1 cellular context compared by ENCODE assay signal in the genomic region with DNA sequence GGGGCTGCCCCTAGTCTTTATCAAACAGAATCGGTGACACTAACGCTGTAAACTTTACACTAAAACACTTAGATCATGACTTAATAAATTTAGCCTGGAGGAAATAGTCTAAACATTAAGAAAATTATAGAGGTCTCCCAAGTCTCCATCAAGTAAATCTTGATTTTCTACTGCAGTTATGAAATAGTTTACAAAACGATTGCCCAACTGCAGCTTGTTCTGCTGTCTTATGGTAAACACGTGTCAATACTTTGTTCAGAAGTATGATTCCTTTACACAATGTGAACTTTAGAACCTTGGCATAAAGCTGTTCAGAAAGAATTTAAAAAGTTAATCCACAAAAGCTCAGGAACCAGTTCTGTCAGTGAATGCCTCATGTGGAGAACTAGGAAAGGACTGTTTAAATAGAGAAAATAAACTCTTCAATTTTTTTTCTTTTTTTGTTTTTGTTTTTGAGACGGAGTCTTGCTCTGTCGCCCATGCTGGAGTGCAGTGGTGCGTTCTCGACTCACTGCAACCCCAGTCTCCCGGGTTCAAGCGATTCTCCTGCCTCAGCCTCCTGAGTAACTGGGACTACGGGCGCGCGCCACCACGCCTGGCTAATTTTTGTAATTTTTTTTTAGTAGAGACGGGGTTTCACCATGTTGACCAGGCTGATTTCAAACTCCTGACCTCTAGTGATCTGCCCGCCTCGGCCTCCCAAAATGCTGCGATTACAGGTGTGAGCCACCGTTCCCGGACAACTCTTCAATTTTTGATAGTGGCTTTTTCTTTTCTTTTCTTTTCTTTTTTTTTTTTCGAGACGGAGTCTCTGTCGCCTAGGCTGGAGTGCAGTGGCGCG.
TF ChIP-seq lines count a peak whose summit lies in the region.

No MANE protein-coding gene starts in this region.

TF ChIP-seq in K562, 482 proteins besides CTCF, POLR2A, EP300 and RAD21 (continued from another document and continues in another):
- TF ChIP-seq MNT (conservative IDR thresholded peaks at IDR 0.05) (peak; percentile 64 to 74), PYGO2 (tag; IDR thresholded peaks at IDR 0.05) (no peak), ZNF764 (CRISPR knock-in tag; IDR thresholded peaks at IDR 0.05; ENCODE audit: low read depth) (no peak), GTF2B (IDR thresholded peaks at IDR 0.05; ENCODE audit: extremely low read depth, insufficient read length) (no peak), KAT7 (CRISPR knock-in tag; IDR thresholded peaks at IDR 0.05; ENCODE audit: borderline replicate concordance) (0 out of 2 replicates have a peak, but pooled peaks have one; percentile 15), MTA2 (IDR thresholded peaks at IDR 0.05; ENCODE audit: low read depth) (no peak), ZNF830 (CRISPR knock-in tag; IDR thresholded peaks at IDR 0.05) (no peak), FOSL1 (tag; conservative IDR thresholded peaks at IDR 0.05) (no peak), HCFC1 (IDR thresholded peaks at IDR 0.05; ENCODE audit: low read depth, low read length) (no peak), SP2 (IDR thresholded peaks at IDR 0.05; ENCODE audit: extremely low read depth, low read depth, low read length, poor library complexity, severe bottlenecking) (no peak), ARID1B (IDR thresholded peaks at IDR 0.05) (no peak), MYC (IDR thresholded peaks at IDR 0.05; ENCODE audit: low read depth, low read length) (peak; percentile 52), MYC (CRISPR knock-in tag; IDR thresholded peaks at IDR 0.05; ENCODE audit: borderline replicate concordance, low read depth) (no peak), ZNF253 (CRISPR knock-in tag; conservative IDR thresholded peaks at IDR 0.05) (no peak), TEAD2 (tag; IDR thresholded peaks at IDR 0.05) (no peak), SMAD1 (IDR thresholded peaks at IDR 0.05; ENCODE audit: low read depth, low read length, partially characterized antibody) (no peak), XRCC4 (IDR thresholded peaks at IDR 0.05; ENCODE audit: extremely low read depth, insufficient read depth, insufficient read length) (no peak), ATF2 (CRISPR knock-in tag; IDR thresholded peaks at IDR 0.05) (no peak), SP1 (CRISPR knock-in tag; IDR thresholded peaks at IDR 0.05) (no peak), SRF (CRISPR knock-in tag; IDR thresholded peaks at IDR 0.05) (no peak), ZNF184 (CRISPR knock-in tag; IDR thresholded peaks at IDR 0.05) (no peak), SIN3B (IDR thresholded peaks at IDR 0.05; ENCODE audit: low read depth) (0 out of 2 replicates have a peak, but pooled peaks have one; percentile 17), TCF3 (CRISPR knock-in tag; IDR thresholded peaks at IDR 0.05) (no peak), ARNT (IDR thresholded peaks at IDR 0.05) (0 out of 4 replicates have a peak, but pooled peaks of 1 of the 2 experiments have one; percentile 20), NR4A1 (CRISPR knock-in tag; IDR thresholded peaks at IDR 0.05) (no peak), NR4A1 (tag; IDR thresholded peaks at IDR 0.05) (no peak), DACH1 (IDR thresholded peaks at IDR 0.05; ENCODE audit: partially characterized antibody) (no peak), TEAD1 (CRISPR knock-in tag; IDR thresholded peaks at IDR 0.05) (no peak), NR2F6 (CRISPR knock-in tag; IDR thresholded peaks at IDR 0.05) (no peak), NFYB (IDR thresholded peaks at IDR 0.05; ENCODE audit: extremely low read depth, insufficient read length) (no peak), CREB1 (IDR thresholded peaks at IDR 0.05) (no peak), CREB1 (CRISPR knock-in tag; IDR thresholded peaks at IDR 0.05) (no peak), ZNF75A (CRISPR knock-in tag; IDR thresholded peaks at IDR 0.05) (no peak), L3MBTL2 (IDR thresholded peaks at IDR 0.05) (peak; percentile 40; the same call in 1 of the 2 replicates), CEBPG (CRISPR knock-in tag; IDR thresholded peaks at IDR 0.05) (peak; percentile 49; the same call in 1 of the 2 replicates), CEBPG (tag; conservative IDR thresholded peaks at IDR 0.05 in 1 of 2, IDR thresholded peaks at IDR 0.05 in 1 of 2) (peak; percentile 87 to 94)
- TF ChIP-seq, protein P1, sequence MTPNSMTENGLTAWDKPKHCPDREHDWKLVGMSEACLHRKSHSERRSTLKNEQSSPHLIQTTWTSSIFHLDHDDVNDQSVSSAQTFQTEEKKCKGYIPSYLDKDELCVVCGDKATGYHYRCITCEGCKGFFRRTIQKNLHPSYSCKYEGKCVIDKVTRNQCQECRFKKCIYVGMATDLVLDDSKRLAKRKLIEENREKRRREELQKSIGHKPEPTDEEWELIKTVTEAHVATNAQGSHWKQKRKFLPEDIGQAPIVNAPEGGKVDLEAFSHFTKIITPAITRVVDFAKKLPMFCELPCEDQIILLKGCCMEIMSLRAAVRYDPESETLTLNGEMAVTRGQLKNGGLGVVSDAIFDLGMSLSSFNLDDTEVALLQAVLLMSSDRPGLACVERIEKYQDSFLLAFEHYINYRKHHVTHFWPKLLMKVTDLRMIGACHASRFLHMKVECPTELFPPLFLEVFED (CRISPR knock-in tag; conservative IDR thresholded peaks at IDR 0.05): no peak
- TF ChIP-seq, protein P2, sequence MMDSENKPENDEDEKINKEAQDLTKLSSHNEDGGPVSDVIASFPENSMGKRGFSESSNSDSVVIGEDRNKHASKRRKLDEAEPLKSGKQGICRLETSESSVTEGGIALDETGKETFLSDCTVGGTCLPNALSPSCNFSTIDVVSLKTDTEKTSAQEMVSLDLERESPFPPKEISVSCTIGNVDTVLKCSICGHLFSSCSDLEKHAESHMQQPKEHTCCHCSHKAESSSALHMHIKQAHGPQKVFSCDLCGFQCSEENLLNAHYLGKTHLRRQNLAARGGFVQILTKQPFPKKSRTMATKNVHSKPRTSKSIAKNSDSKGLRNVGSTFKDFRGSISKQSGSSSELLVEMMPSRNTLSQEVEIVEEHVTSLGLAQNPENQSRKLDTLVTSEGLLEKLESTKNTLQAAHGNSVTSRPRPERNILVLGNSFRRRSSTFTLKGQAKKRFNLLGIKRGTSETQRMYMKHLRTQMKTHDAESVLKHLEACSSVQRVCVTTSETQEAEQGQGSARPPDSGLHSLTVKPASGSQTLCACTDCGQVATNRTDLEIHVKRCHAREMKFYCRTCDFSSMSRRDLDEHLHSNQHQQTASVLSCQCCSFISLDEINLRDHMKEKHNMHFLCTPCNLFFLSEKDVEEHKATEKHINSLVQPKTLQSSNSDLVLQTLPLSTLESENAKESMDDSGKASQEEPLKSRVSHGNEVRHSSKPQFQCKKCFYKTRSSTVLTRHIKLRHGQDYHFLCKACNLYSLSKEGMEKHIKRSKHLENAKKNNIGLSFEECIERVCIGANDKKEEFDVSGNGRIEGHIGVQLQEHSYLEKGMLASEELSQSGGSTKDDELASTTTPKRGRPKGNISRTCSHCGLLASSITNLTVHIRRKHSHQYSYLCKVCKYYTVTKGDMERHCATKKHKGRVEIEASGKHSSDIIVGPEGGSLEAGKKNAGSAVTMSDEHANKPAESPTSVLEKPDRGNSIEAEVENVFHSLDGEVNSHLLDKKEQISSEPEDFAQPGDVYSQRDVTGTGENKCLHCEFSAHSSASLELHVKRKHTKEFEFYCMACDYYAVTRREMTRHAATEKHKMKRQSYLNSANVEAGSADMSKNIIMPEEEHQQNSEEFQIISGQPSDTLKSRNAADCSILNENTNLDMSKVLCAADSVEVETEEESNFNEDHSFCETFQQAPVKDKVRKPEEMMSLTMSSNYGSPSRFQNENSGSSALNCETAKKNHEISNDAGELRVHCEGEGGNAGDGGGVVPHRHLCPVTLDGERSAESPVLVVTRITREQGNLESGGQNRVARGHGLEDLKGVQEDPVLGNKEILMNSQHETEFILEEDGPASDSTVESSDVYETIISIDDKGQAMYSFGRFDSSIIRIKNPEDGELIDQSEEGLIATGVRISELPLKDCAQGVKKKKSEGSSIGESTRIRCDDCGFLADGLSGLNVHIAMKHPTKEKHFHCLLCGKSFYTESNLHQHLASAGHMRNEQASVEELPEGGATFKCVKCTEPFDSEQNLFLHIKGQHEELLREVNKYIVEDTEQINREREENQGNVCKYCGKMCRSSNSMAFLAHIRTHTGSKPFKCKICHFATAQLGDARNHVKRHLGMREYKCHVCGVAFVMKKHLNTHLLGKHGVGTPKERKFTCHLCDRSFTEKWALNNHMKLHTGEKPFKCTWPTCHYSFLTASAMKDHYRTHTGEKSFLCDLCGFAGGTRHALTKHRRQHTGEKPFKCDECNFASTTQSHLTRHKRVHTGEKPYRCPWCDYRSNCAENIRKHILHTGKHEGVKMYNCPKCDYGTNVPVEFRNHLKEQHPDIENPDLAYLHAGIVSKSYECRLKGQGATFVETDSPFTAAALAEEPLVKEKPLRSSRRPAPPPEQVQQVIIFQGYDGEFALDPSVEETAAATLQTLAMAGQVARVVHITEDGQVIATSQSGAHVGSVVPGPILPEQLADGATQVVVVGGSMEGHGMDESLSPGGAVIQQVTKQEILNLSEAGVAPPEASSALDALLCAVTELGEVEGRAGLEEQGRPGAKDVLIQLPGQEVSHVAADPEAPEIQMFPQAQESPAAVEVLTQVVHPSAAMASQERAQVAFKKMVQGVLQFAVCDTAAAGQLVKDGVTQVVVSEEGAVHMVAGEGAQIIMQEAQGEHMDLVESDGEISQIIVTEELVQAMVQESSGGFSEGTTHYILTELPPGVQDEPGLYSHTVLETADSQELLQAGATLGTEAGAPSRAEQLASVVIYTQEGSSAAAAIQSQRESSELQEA (IDR thresholded peaks at IDR 0.05; ENCODE audit: low read depth): no peak
- TF ChIP-seq, protein P3, sequence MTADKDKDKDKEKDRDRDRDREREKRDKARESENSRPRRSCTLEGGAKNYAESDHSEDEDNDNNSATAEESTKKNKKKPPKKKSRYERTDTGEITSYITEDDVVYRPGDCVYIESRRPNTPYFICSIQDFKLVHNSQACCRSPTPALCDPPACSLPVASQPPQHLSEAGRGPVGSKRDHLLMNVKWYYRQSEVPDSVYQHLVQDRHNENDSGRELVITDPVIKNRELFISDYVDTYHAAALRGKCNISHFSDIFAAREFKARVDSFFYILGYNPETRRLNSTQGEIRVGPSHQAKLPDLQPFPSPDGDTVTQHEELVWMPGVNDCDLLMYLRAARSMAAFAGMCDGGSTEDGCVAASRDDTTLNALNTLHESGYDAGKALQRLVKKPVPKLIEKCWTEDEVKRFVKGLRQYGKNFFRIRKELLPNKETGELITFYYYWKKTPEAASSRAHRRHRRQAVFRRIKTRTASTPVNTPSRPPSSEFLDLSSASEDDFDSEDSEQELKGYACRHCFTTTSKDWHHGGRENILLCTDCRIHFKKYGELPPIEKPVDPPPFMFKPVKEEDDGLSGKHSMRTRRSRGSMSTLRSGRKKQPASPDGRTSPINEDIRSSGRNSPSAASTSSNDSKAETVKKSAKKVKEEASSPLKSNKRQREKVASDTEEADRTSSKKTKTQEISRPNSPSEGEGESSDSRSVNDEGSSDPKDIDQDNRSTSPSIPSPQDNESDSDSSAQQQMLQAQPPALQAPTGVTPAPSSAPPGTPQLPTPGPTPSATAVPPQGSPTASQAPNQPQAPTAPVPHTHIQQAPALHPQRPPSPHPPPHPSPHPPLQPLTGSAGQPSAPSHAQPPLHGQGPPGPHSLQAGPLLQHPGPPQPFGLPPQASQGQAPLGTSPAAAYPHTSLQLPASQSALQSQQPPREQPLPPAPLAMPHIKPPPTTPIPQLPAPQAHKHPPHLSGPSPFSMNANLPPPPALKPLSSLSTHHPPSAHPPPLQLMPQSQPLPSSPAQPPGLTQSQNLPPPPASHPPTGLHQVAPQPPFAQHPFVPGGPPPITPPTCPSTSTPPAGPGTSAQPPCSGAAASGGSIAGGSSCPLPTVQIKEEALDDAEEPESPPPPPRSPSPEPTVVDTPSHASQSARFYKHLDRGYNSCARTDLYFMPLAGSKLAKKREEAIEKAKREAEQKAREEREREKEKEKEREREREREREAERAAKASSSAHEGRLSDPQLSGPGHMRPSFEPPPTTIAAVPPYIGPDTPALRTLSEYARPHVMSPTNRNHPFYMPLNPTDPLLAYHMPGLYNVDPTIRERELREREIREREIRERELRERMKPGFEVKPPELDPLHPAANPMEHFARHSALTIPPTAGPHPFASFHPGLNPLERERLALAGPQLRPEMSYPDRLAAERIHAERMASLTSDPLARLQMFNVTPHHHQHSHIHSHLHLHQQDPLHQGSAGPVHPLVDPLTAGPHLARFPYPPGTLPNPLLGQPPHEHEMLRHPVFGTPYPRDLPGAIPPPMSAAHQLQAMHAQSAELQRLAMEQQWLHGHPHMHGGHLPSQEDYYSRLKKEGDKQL (CRISPR knock-in tag; IDR thresholded peaks at IDR 0.05; ENCODE audit: borderline replicate concordance): no peak
- TF ChIP-seq, protein P4, sequence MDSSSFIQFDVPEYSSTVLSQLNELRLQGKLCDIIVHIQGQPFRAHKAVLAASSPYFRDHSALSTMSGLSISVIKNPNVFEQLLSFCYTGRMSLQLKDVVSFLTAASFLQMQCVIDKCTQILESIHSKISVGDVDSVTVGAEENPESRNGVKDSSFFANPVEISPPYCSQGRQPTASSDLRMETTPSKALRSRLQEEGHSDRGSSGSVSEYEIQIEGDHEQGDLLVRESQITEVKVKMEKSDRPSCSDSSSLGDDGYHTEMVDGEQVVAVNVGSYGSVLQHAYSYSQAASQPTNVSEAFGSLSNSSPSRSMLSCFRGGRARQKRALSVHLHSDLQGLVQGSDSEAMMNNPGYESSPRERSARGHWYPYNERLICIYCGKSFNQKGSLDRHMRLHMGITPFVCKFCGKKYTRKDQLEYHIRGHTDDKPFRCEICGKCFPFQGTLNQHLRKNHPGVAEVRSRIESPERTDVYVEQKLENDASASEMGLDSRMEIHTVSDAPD (CRISPR knock-in tag; IDR thresholded peaks at IDR 0.05): no peak
